18 cellular contexts compared by ENCODE assay signal in genomic region chr7:113331155-113331898, GRCh38.
DNase-seq lines count a peak whose midpoint lies in the region; TF ChIP-seq lines count a peak whose summit lies in the region.
"Had no signal": no experiment of that assay in that cellular context is flagged by ENCODE, and none has a peak within 500 bp of the region (broad histone marks: within the 10 kb centered on the region; RNA-seq: fewer than 3 reads in every experiment).

No MANE protein-coding gene starts in this region.

- no peaks in the 10 kb centered on the region for H3K9me3 ChIP-seq in ascending aorta

- H3K36me3 ChIP-seq in ascending aorta = no peaks in the 10 kb centered on the region

- TF ChIP-seq CTCF in ascending aorta (IDR thresholded peaks at IDR 0.05) = no peak

- H3K27ac ChIP-seq in ascending aorta = no peak overlapping the region

- H3K4me1 ChIP-seq in ascending aorta = no peaks in the 10 kb centered on the region

- DNase-seq in SHP77 (lab: John Stamatoyannopoulos, UW) (peak; percentile 2 to 7), SHP77 treated with DMSO at 0.1 percent for 48 hours (lab: John Stamatoyannopoulos, UW) (no peak), ecto neural progenitor cell (ENCODE audit: low spot score) (peak; percentile 73), islet precursor cell (peak; percentile 61), ascending aorta (ENCODE audit: low spot score in 2 of 2) (no peak), A172 (ENCODE audit: low spot score) (no peak), NCI-H345 treated with DMSO at 0.1 percent for 48 hours (lab: John Stamatoyannopoulos, UW; ENCODE audit: unreplicated experiment) (no peak)
- no peak for DNase-seq in activated naive CD4-positive, alpha-beta T cell (lab: John Stamatoyannopoulos, UW)
- DNase-seq: activated CD4-positive, alpha-beta T cell treated with anti-CD3 and anti-CD28 coated beads, Interleukin-2, amount 10 ng/mL, durations not matched to agents 24 days and 14 days; activated T-cell treated with anti-CD3 and anti-CD28 coated beads, Interleukin-2, amount 50 U/mL, for 1 hour; CD4-positive, CD25-positive, alpha-beta regulatory T cell; effector memory CD4-positive, alpha-beta T cell; EL; HFFc6; NCI-H1092 treated with DMSO at 0.1 percent for 48 hours; stimulated activated CD4-positive, alpha-beta T cell treated with anti-CD3 and anti-CD28 coated beads, Interleukin-4, amount 100 ng/mL, for 1 hour; T-helper 9 cell had no signal

- H3K27me3 ChIP-seq in ascending aorta = no peaks in the 10 kb centered on the region

- no peak overlapping the region for H3K4me3 ChIP-seq in ascending aorta
- H3K4me3 ChIP-seq: GM12878 had no signal

- intact Hi-C loops in ascending aorta (cut with DNase I) = no loop called here

Comparison
In these comparisons a context has a peak if more than half of its experiments do, and no peak if none do; other contexts are left out.
1. DNase-seq: peak in SHP77 (2 of 2), ecto neural progenitor cell (single experiment) and islet precursor cell (single experiment); none in SHP77 treated with DMSO at 0.1 percent for 48 hours (single experiment), ascending aorta (0 of 2), A172 (single experiment), activated naive CD4-positive, alpha-beta T cell (0 of 4) and NCI-H345 treated with DMSO at 0.1 percent for 48 hours (single experiment).